ENCODE assay signal across 8 cellular contexts in genomic region chr16:57734308-57734924, GRCh38. TPM values are rescaled to one million over a fixed set of nuclear protein-coding genes. Genes with fewer than 3 reads are reported as not detected.
DNase-seq lines count a peak whose midpoint lies in the region; ATAC-seq lines count a peak whose summit lies in the region.

No MANE protein-coding gene starts in this region.

- H3K27ac ChIP-seq in layer of hippocampus (ENCODE audit: low read depth, low read length), result peak overlapping the region; percentile 86
- peak overlapping the region; percentile 90 for H3K27ac ChIP-seq in temporal lobe (ENCODE audit: low read depth, low read length)

- H3K27ac Mint-ChIP-seq in T-helper 1 cell treated with Interleukin-12 subunit alpha and Interleukin-12 subunit beta and Interleukin-4 antibody, amounts not matched to agents 30 μg/mL and 1 μg/mL, for 36 hours, result peak overlapping the region; percentile 89
- peak overlapping the region; percentile 93 for H3K27ac Mint-ChIP-seq in activated naive CD8-positive, alpha-beta T cell treated with anti-CD3 and anti-CD28 coated beads, Interleukin-2, amount 50 U/mL, for 24 hours

- no peaks in the 10 kb centered on the region for H3K27me3 ChIP-seq in layer of hippocampus (ENCODE audit: control insufficient read depth, insufficient read depth, low read length)

- peaks cover 17% of the 10 kb centered on the region for H3K4me1 Mint-ChIP-seq in T-helper 1 cell treated with Interleukin-12 subunit alpha and Interleukin-12 subunit beta and Interleukin-4 antibody, amounts not matched to agents 30 μg/mL and 1 μg/mL, for 36 hours (ENCODE audit: low read depth)
- peaks cover 34% of the 10 kb centered on the region for H3K4me1 Mint-ChIP-seq in activated naive CD8-positive, alpha-beta T cell treated with anti-CD3 and anti-CD28 coated beads, Interleukin-2, amount 50 U/mL, for 24 hours

- peaks cover 19% of the 10 kb centered on the region for H3K9me3 Mint-ChIP-seq in T-helper 1 cell treated with Interleukin-12 subunit alpha and Interleukin-12 subunit beta and Interleukin-4 antibody, amounts not matched to agents 30 μg/mL and 1 μg/mL, for 36 hours
- peaks cover 12% of the 10 kb centered on the region for H3K9me3 Mint-ChIP-seq in activated naive CD8-positive, alpha-beta T cell treated with anti-CD3 and anti-CD28 coated beads, Interleukin-2, amount 50 U/mL, for 24 hours

- ATAC-seq in activated naive CD8-positive, alpha-beta T cell treated with anti-CD3 and anti-CD28 coated beads, Interleukin-2, amount 50 U/mL, for 24 hours, result no peak
- ATAC-seq in GM21786 (IDR thresholded peaks at IDR 0.05; ENCODE audit: unreplicated experiment), result no peak

- no peaks in the 10 kb centered on the region for H3K27me3 Mint-ChIP-seq in T-helper 1 cell treated with Interleukin-12 subunit alpha and Interleukin-12 subunit beta and Interleukin-4 antibody, amounts not matched to agents 30 μg/mL and 1 μg/mL, for 36 hours (ENCODE audit: low read depth)
- peaks cover 2% of the 10 kb centered on the region for H3K27me3 Mint-ChIP-seq in activated naive CD8-positive, alpha-beta T cell treated with anti-CD3 and anti-CD28 coated beads, Interleukin-2, amount 50 U/mL, for 24 hours

- peaks cover 13% of the 10 kb centered on the region for H3K36me3 Mint-ChIP-seq in T-helper 1 cell treated with Interleukin-12 subunit alpha and Interleukin-12 subunit beta and Interleukin-4 antibody, amounts not matched to agents 30 μg/mL and 1 μg/mL, for 36 hours (ENCODE audit: low read depth)
- peaks cover 19% of the 10 kb centered on the region for H3K36me3 Mint-ChIP-seq in activated naive CD8-positive, alpha-beta T cell treated with anti-CD3 and anti-CD28 coated beads, Interleukin-2, amount 50 U/mL, for 24 hours (ENCODE audit: low read depth)

- DNase-seq in T-helper 1 cell (no peak), GM19238 (ENCODE audit: insufficient read length, low spot score) (no peak)
- DNase-seq in activated naive CD8-positive, alpha-beta T cell treated with anti-CD3 and anti-CD28 coated beads, Interleukin-2, amount 50 U/mL, for 24 hours, result no peak
- DNase-seq in activated CD4-positive, CD25-positive, alpha-beta regulatory T cell treated with anti-CD3 and anti-CD28 coated beads, Interleukin-2, amount 50 U/mL, for 72 hours, result no peak

- H3K4me3 Mint-ChIP-seq in T-helper 1 cell treated with Interleukin-12 subunit alpha and Interleukin-12 subunit beta and Interleukin-4 antibody, amounts not matched to agents 30 μg/mL and 1 μg/mL, for 36 hours, result peak overlapping the region; percentile 96
- H3K4me3 Mint-ChIP-seq in activated naive CD8-positive, alpha-beta T cell treated with anti-CD3 and anti-CD28 coated beads, Interleukin-2, amount 50 U/mL, for 24 hours, result peak overlapping the region; percentile 97

RNA-seq across cellular contexts. Expression of gene KATNB1, which starts 1.2 kb away (rescaled TPM):
- total RNA-seq in temporal lobe, result 34.4 TPM

RNA-seq across cellular contexts. Expression of gene DRC7, which starts 39.8 kb away (rescaled TPM):
- 0.74 TPM for total RNA-seq in temporal lobe
